In genomic region chr3:177725165-177725564, GRCh38 we compare ENCODE assay signal across 1 cellular context.
TF ChIP-seq lines count a peak whose summit lies in the region.

No MANE protein-coding gene starts in this region.

TF ChIP-seq in SK-N-SH, 30 proteins besides CTCF, POLR2A, EP300 and RAD21 (continued from another document):
- TF ChIP-seq ZBTB33 (IDR thresholded peaks at IDR 0.05; ENCODE audit: borderline replicate concordance, low read depth): no peak
- no peak for TF ChIP-seq IRF3 (IDR thresholded peaks at IDR 0.05; ENCODE audit: low read depth, low read length)
- TF ChIP-seq ELF1 (IDR thresholded peaks at IDR 0.05): no peak
- no peak for TF ChIP-seq FOSL2 (IDR thresholded peaks at IDR 0.05; ENCODE audit: borderline replicate concordance, low read depth)
- TF ChIP-seq FOXJ3 (CRISPR knock-in tag; IDR thresholded peaks at IDR 0.05): no peak
- TF ChIP-seq TAF1 (IDR thresholded peaks at IDR 0.05; ENCODE audit: borderline replicate concordance, low read depth, low read length): no peak
- TF ChIP-seq MEF2A (IDR thresholded peaks at IDR 0.05; ENCODE audit: borderline replicate concordance, low read depth): no peak
- TF ChIP-seq MXI1 (IDR thresholded peaks at IDR 0.05; ENCODE audit: low read depth, low read length): no peak
- TF ChIP-seq FOXM1 (IDR thresholded peaks at IDR 0.05; ENCODE audit: low read depth): no peak
- TF ChIP-seq EZH2phosphoT487 (IDR thresholded peaks at IDR 0.05; ENCODE audit: borderline replicate concordance, low read depth): no peak
TF ChIP-seq in SK-N-SH: peak in this region for 0.
